In the genomic region with DNA sequence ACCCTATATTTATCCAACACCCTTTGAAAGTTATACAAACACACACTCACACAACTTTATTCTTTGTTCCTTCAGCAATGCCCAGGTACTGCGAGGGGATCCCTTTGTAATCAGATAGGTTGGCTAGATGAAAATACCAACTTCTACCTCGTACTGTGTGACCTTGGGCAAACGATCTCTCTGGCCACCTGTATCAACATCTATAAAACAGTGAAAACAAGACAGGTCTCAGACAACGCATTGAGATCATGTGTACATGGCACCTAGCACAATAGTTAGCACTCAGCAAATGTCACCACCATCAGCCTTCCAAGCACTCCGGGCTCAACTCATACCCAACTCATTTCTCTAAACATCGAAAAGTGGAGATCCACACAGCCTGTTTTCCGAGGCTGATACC, we compare ENCODE assay signal across 18 cellular contexts.
DNase-seq lines count a peak whose midpoint lies in the region; ATAC-seq, FAIRE-seq and TF ChIP-seq lines count a peak whose summit lies in the region.
"Had no signal": no experiment of that assay in that cellular context is flagged by ENCODE, and none has a peak within 500 bp of the region (broad histone marks: within the 10 kb centered on the region; RNA-seq: fewer than 3 reads in every experiment).

No MANE protein-coding gene starts in this region.

- FAIRE-seq in A549 (lab: Jason Lieb, UNC): no peak
- FAIRE-seq: frontal cortex had no signal

- no peak overlapping the region for H4K8ac ChIP-seq in IMR-90 (ENCODE audit: low read depth in 2 of 2, low read length in 2 of 2)

- no peaks in the 10 kb centered on the region for H3F3A ChIP-seq in SK-N-SH (replicated peaks; ENCODE audit: insufficient read depth)

- peak overlapping the region; percentile 47 to 53; a peak in 3 of 6 replicates for H3K27ac ChIP-seq in A549
- no peak overlapping the region for H3K27ac ChIP-seq in IMR-90 (ENCODE audit: insufficient read depth, low read length)
- peak overlapping the region; percentile 89 for H3K27ac ChIP-seq in epithelial cell of prostate
- peak overlapping the region; percentile 79 to 86 for H3K27ac ChIP-seq in prostate gland
- peak overlapping the region in 1 of 2 experiments; percentile 59; a peak in 1 of 4 replicates for H3K27ac ChIP-seq in SK-N-SH (ENCODE audit: low read depth in 2 of 2, low read length in 1 of 2)
- H3K27ac ChIP-seq: SJCRH30 had no signal

- no peak overlapping the region for H3K23ac ChIP-seq in IMR-90 (ENCODE audit: low read depth, low read length)

- H3K4me1 ChIP-seq in A549 (peaks cover 14% of the 10 kb centered on the region; the same call in 2 of the 3 replicates), IMR-90 (ENCODE audit: control insufficient read depth, insufficient read depth, low read length) (peaks cover 6% of the 10 kb centered on the region), prostate gland (replicated peaks) (peaks cover 8% of the 10 kb centered on the region), SK-N-SH (ENCODE audit: control insufficient read depth in 1 of 2, insufficient read depth in 2 of 2, low read depth in 1 of 2, low read length in 1 of 2) (peaks cover 0 to 5% of the 10 kb centered on the region in 2 experiments; a peak in 2 of 4 replicates)
- H3K4me1 ChIP-seq: adrenal gland had no signal

- peaks cover 12% of the 10 kb centered on the region for H3K9me1 ChIP-seq in IMR-90 (ENCODE audit: insufficient read depth, low read length)

- WGBS in A549 (ENCODE audit: missing lambda C conversion rate): 88% methylated on average over 7 of the region's 7 CpGs
- 95% methylated on average over 3 of the region's 7 CpGs; no CpG with 5 or more reads in 1 of the 2 experiments for WGBS in IMR-90 (ENCODE audit: extremely low coverage in 2 of 2, insufficient read length in 1 of 2), 2 experiments
- WGBS in prostate gland: 53% methylated on average over 7 of the region's 7 CpGs
- WGBS in SK-N-SH (ENCODE audit: low lambda C conversion rate): 82% methylated on average over 7 of the region's 7 CpGs

- H3K14ac ChIP-seq in IMR-90 (replicated peaks; ENCODE audit: low read depth, low read length): peak overlapping the region; percentile 6; the same call in 1 of the 2 replicates

- no peaks in the 10 kb centered on the region for H3K79me2 ChIP-seq in SK-N-SH (ENCODE audit: insufficient read depth)

- H3K4me3 ChIP-seq in A549 (no peak overlapping the region), IMR-90 (ENCODE audit: insufficient read depth, low read depth, low read length) (no peak overlapping the region), prostate gland (no peak overlapping the region), SK-N-SH (ENCODE audit: low read depth in 2 of 2, low read length in 1 of 2) (no peak overlapping the region)
- H3K4me3 ChIP-seq: adrenal gland, lung, SJCRH30 had no signal

- CTCF ChIA-PET in A549 (lab: Yijun Ruan, JAX): interaction anchor here (0.7 kb wide), 2 partner anchors 26 to 39 kb away, joined by 3 read pairs; no protein-coding TSS in a partner anchor
- CTCF ChIA-PET in IMR-90 (lab: Yijun Ruan, JAX): no interaction called here
- CTCF ChIA-PET in SK-N-SH (lab: Yijun Ruan, JAX): interaction anchor here (0.8 kb wide), 1 partner anchor 38 kb away, joined by 5 read pairs; no protein-coding TSS in a partner anchor

- no peak overlapping the region for H3K18ac ChIP-seq in IMR-90 (ENCODE audit: low read depth, low read length)

- peak overlapping the region; percentile 68 for H2AK5ac ChIP-seq in IMR-90 (ENCODE audit: low read depth, low read length)

- H4K5ac ChIP-seq in IMR-90 (ENCODE audit: low read depth, low read length): no peak overlapping the region

- H2BK15ac ChIP-seq in IMR-90 (ENCODE audit: low read depth, low read length): peak overlapping the region; percentile 8; the same call in 1 of the 3 replicates

- TF ChIP-seq CTCF in A549 (IDR thresholded peaks at IDR 0.05) (no peak), IMR-90 (conservative IDR thresholded peaks at IDR 0.05; ENCODE audit: low read depth, low read length) (no peak), prostate gland (IDR thresholded peaks at IDR 0.05) (no peak), SK-N-SH (IDR thresholded peaks at IDR 0.05) (no peak)

- dilution Hi-C loops in IMR-90 (cut with HindIII; ENCODE audit: low sequenced_read_pairs, unreplicated experiment): no loop called here

- H3K36me3 ChIP-seq in IMR-90 (ENCODE audit: control insufficient read depth, insufficient read depth, low read length): no peaks in the 10 kb centered on the region
- no peaks in the 10 kb centered on the region for H3K36me3 ChIP-seq in prostate gland
- no peaks in the 10 kb centered on the region for H3K36me3 ChIP-seq in SK-N-SH (replicated peaks in 1 of 2; ENCODE audit: control insufficient read depth in 1 of 2, insufficient read depth in 2 of 2, low read length in 1 of 2)
- H3K36me3 ChIP-seq: adrenal gland, SJCRH30 had no signal

- H2BK120ac ChIP-seq in IMR-90 (ENCODE audit: low read depth, low read length): 0 out of 2 replicates have a peak overlapping the region, but pooled peaks have one; percentile 0

- POLR2A ChIA-PET in A549 (lab: Yijun Ruan, JAX) (interaction anchor here (1.0 kb wide), 1 partner anchor 118 kb away, joined by 4 read pairs; the partner anchor contains the start of gene PPP1CB), IMR-90 (lab: Charles Lee; ENCODE audit: unreplicated experiment) (no interaction called here), SK-N-SH (lab: Yijun Ruan, JAX) (no interaction called here)

- peak overlapping the region; percentile 42; the same call in 1 of the 2 replicates for H2BK20ac ChIP-seq in IMR-90 (ENCODE audit: low read depth, low read length)

- H3K9ac ChIP-seq in IMR-90 (ENCODE audit: low read depth, low read length) (no peak overlapping the region), SK-N-SH (no peak overlapping the region)

- no peak overlapping the region for H3K56ac ChIP-seq in IMR-90 (ENCODE audit: extremely low read depth, insufficient read depth, low read length)

- H4K20me1 ChIP-seq in IMR-90 (ENCODE audit: insufficient read depth, low read length) (no peaks in the 10 kb centered on the region), SK-N-SH (ENCODE audit: insufficient read depth) (no peaks in the 10 kb centered on the region)

- H2AFZ ChIP-seq in IMR-90 (replicated peaks; ENCODE audit: low read length, poor library complexity): no peak overlapping the region
- H2AFZ ChIP-seq in SK-N-SH (ENCODE audit: low read depth): no peak overlapping the region

- no peaks in the 10 kb centered on the region for H3K79me1 ChIP-seq in IMR-90 (ENCODE audit: low read depth in 1 of 2, low read length in 2 of 2)

- no peak for TF ChIP-seq RAD21 in A549 (conservative IDR thresholded peaks at IDR 0.05 in 1 of 2, IDR thresholded peaks at IDR 0.05 in 1 of 2)
- TF ChIP-seq RAD21 in IMR-90 (IDR thresholded peaks at IDR 0.05; ENCODE audit: low read length): no peak
- no peak for TF ChIP-seq RAD21 in SK-N-SH (IDR thresholded peaks at IDR 0.05; ENCODE audit: low read length)

- in situ Hi-C loops in IMR-90 (cut with MboI; ENCODE audit: low sequenced_read_pairs): no loop called here

- H2BK5ac ChIP-seq in IMR-90 (ENCODE audit: low read depth, low read length, poor library complexity, severe bottlenecking): peak overlapping the region; percentile 0

- intact Hi-C loops in IMR-90 (cut with micrococcal nuclease): no loop called here
- intact Hi-C loops in prostate gland (cut with DNase I): no loop called here

- H3K27me3 ChIP-seq in IMR-90 (ENCODE audit: control insufficient read depth, insufficient read depth, low read length) (no peaks in the 10 kb centered on the region), prostate gland (replicated peaks; ENCODE audit: insufficient read depth) (no peaks in the 10 kb centered on the region), SK-N-SH (ENCODE audit: insufficient read depth) (no peaks in the 10 kb centered on the region)
- H3K27me3 ChIP-seq: adrenal gland, SJCRH30 had no signal

- H3K4me2 ChIP-seq in A549 (peak overlapping the region; percentile 39; the same call in 1 of the 3 replicates), IMR-90 (ENCODE audit: low read depth, low read length) (no peak overlapping the region), SK-N-SH (no peak overlapping the region)

- H4K91ac ChIP-seq in IMR-90 (ENCODE audit: insufficient read depth, low read depth, low read length): 0 out of 2 replicates have a peak overlapping the region, but pooled peaks have one; percentile 1

- BruUV-seq in IMR-90 (replicated peaks; lab: Mats Ljungman, UMichigan): no TSS peak

- ATAC-seq in A549 (no peak), IMR-90 (ENCODE audit: low read depth) (no peak)
- ATAC-seq: natural killer cell treated with Interleukin-12 subunit alpha and Interleukin-12 subunit beta and Interleukin-15 and Interleukin-18, amount 100 ng/mL, for 72 hours; stimulated activated naive CD8-positive, alpha-beta T cell treated with anti-CD3 and anti-CD28 coated beads, Interleukin-15, Interleukin-2, amounts not matched to agents 100 U/mL and 50 U/mL, for 24 hours had no signal

- 0 out of 2 replicates have a peak overlapping the region, but pooled peaks have one; percentile 5 for H3K4ac ChIP-seq in IMR-90 (ENCODE audit: low read depth, low read length)

- no peak for DNase-seq in A549 (ENCODE audit: low read depth in 1 of 2, low spot score in 1 of 2)
- no peak for DNase-seq in IMR-90
- DNase-seq in epithelial cell of prostate (ENCODE audit: low read depth, low spot score): no peak
- peak; percentile 46 for DNase-seq in prostate gland (ENCODE audit: low spot score)
- no peak for DNase-seq in midbrain (lab: John Stamatoyannopoulos, UW)
- no peak for DNase-seq in SK-N-SH
- no peak for DNase-seq in cortex of kidney (lab: John Stamatoyannopoulos, UW)
- no peak for DNase-seq in hypothalamus (lab: John Stamatoyannopoulos, UW)
- DNase-seq: activated CD4-positive, CD25-positive, alpha-beta regulatory T cell treated with anti-CD3 and anti-CD28 coated beads, Interleukin-2, amount 50 U/mL, for 72 hours; CD8-positive, alpha-beta memory T cell; NCI-H187 treated with DMSO at 0.1 percent for 48 hours; NCI-H446; stimulated activated naive CD8-positive, alpha-beta T cell treated with anti-CD3 and anti-CD28 coated beads, Interleukin-15, Interleukin-2, amounts not matched to agents 100 U/mL and 50 U/mL, for 24 hours had no signal

- H3K9me3 ChIP-seq in A549: no peaks in the 10 kb centered on the region
- no peaks in the 10 kb centered on the region for H3K9me3 ChIP-seq in IMR-90 (ENCODE audit: control insufficient read depth, insufficient read depth, low read length)
- H3K9me3 ChIP-seq in prostate gland: no peaks in the 10 kb centered on the region
- H3K9me3 ChIP-seq in SK-N-SH: no peaks in the 10 kb centered on the region
- H3K9me3 ChIP-seq: adrenal gland, SJCRH30 had no signal

- no peaks in the 10 kb centered on the region for H3K9me2 ChIP-seq in SK-N-SH

- peak overlapping the region; percentile 46 for H2AK9ac ChIP-seq in IMR-90 (replicated peaks; ENCODE audit: low read depth, low read length, poor library complexity)

- TF ChIP-seq POLR2A in A549 (IDR thresholded peaks at IDR 0.05; ENCODE audit: low read length): no peak
- TF ChIP-seq POLR2A in IMR-90 (IDR thresholded peaks at IDR 0.05; ENCODE audit: low read depth, low read length): no peak
- TF ChIP-seq POLR2A in prostate gland (IDR thresholded peaks at IDR 0.05): no peak

- TF ChIP-seq EP300 in A549 (IDR thresholded peaks at IDR 0.05): no peak
- TF ChIP-seq EP300 in SK-N-SH (IDR thresholded peaks at IDR 0.05; ENCODE audit: borderline replicate concordance in 1 of 2, low read depth in 1 of 2, low read length in 1 of 2): no peak

TF ChIP-seq in IMR-90, 13 proteins besides CTCF, POLR2A, EP300 and RAD21 (continues in another document):
- TF ChIP-seq NFE2L2 (IDR thresholded peaks at IDR 0.05; ENCODE audit: low read depth, low read length): no peak
